1 cellular context compared by ENCODE assay signal in genomic region chr20:44334306-44334705, GRCh38.
TF ChIP-seq lines count a peak whose summit lies in the region.

No MANE protein-coding gene starts in this region.

TF ChIP-seq in HepG2, 621 proteins besides CTCF, POLR2A, EP300 and RAD21:
- 0 out of 2 replicates have a peak, but pooled peaks have one; percentile 51 for TF ChIP-seq ZNF891 (CRISPR knock-in tag; IDR thresholded peaks at IDR 0.05)
- no peak for TF ChIP-seq ZMYM4 (CRISPR knock-in tag; IDR thresholded peaks at IDR 0.05)
- TF ChIP-seq ZNF687 (CRISPR knock-in tag; IDR thresholded peaks at IDR 0.05): peak; percentile 24; the same call in 1 of the 2 replicates
- TF ChIP-seq ZBED4 (CRISPR knock-in tag; IDR thresholded peaks at IDR 0.05; ENCODE audit: borderline replicate concordance): no peak
